ENCODE assay signal across 9 cellular contexts in the genomic region with DNA sequence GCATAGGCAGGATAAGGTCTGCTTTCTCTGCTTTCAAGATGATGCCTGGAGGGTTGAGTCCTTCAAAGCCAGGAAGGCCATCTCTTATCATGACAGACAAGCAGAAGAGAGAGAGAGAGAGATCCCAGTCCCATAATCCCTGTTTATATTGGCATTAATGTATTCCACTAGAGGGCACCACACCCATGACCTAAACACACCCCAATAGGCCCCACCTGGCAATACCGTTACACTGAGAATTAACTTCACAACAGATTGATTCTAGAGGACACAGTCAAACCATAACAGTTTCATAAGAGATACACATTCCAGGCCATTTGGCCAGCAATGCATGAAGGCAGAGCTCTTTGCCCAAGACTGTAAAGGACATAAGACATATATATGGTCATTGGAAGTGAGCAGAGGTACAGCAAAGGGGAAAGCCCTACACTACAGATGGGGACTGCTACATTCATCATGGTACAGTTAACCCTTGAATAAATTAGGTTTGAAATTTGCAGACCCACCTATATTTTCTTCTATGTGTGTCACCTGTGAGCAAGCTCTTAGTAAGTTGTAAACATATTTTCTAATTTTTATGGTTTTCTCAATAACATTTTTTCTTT.
DNase-seq lines count a peak whose midpoint lies in the region; ATAC-seq and TF ChIP-seq lines count a peak whose summit lies in the region.
"Had no signal": no experiment of that assay in that cellular context is flagged by ENCODE, and none has a peak within 500 bp of the region (broad histone marks: within the 10 kb centered on the region; RNA-seq: fewer than 3 reads in every experiment).

No MANE protein-coding gene starts in this region.

- TF ChIP-seq CTCF in SU-DHL-6 (IDR thresholded peaks at IDR 0.05; ENCODE audit: insufficient read depth, low read length, poor library complexity, severe bottlenecking): peak; percentile 60
- peak; percentile 10 for TF ChIP-seq CTCF in neural progenitor cell (IDR thresholded peaks at IDR 0.05)
- TF ChIP-seq CTCF in CD4-positive, alpha-beta T cell (IDR thresholded peaks at IDR 0.05): no peak
- no peak for TF ChIP-seq CTCF in CD8-positive, alpha-beta T cell (IDR thresholded peaks at IDR 0.05)
- peak in 4 of 9 donors; percentile 7 to 37 (median 24) for TF ChIP-seq CTCF in heart right ventricle (IDR thresholded peaks at IDR 0.05)

- no peaks in the 10 kb centered on the region for H3K36me3 Mint-ChIP-seq in neural progenitor cell
- no peaks in the 10 kb centered on the region for H3K36me3 Mint-ChIP-seq in CD4-positive, alpha-beta T cell (ENCODE audit: low read depth)
- no peaks in the 10 kb centered on the region for H3K36me3 Mint-ChIP-seq in CD8-positive, alpha-beta T cell

- peaks cover 11% of the 10 kb centered on the region; the same call in 1 of the 2 replicates for H3F3A ChIP-seq in SU-DHL-6 (ENCODE audit: insufficient read depth)
- no peaks in the 10 kb centered on the region for H3F3A ChIP-seq in neural progenitor cell (ENCODE audit: low read depth)

- H3K4me1 Mint-ChIP-seq in neural progenitor cell: no peaks in the 10 kb centered on the region
- H3K4me1 Mint-ChIP-seq in CD4-positive, alpha-beta T cell (ENCODE audit: low read depth): no peaks in the 10 kb centered on the region
- H3K4me1 Mint-ChIP-seq in CD8-positive, alpha-beta T cell (ENCODE audit: low read depth): no peaks in the 10 kb centered on the region

- WGBS in heart right ventricle, 2 donors: 31 to 43% methylated on average over 1 of the region's 1 CpG

- CTCF ChIA-PET in CD4-positive, alpha-beta T cell (lab: Charles Lee): no interaction called here
- CTCF ChIA-PET in CD8-positive, alpha-beta T cell (lab: Charles Lee): no interaction called here

- H3K79me2 ChIP-seq in SU-DHL-6 (ENCODE audit: insufficient read depth, low read length) (peaks cover 4% of the 10 kb centered on the region; the same call in 1 of the 2 replicates), neural progenitor cell (ENCODE audit: low read depth) (no peaks in the 10 kb centered on the region)

- no peaks in the 10 kb centered on the region for H3K9me2 ChIP-seq in SU-DHL-6 (replicated peaks; ENCODE audit: insufficient read depth, low read length)

- H3K27me3 ChIP-seq in SU-DHL-6 (ENCODE audit: low read length): no peaks in the 10 kb centered on the region
- H3K27me3 ChIP-seq in neural progenitor cell: no peaks in the 10 kb centered on the region
- no peaks in the 10 kb centered on the region for H3K27me3 ChIP-seq in CD4-positive, alpha-beta T cell (ENCODE audit: control insufficient read depth, insufficient read depth, low read length)
- H3K27me3 ChIP-seq in CD8-positive, alpha-beta T cell (ENCODE audit: insufficient read depth, low read length): no peaks in the 10 kb centered on the region
- peaks cover 0 to 27% (median 0%) of the 10 kb centered on the region in 7 donors for H3K27me3 ChIP-seq in heart right ventricle

- H3K4me1 ChIP-seq in neural progenitor cell: no peaks in the 10 kb centered on the region
- H3K4me1 ChIP-seq in CD8-positive, alpha-beta T cell (ENCODE audit: insufficient read depth, low read length): no peaks in the 10 kb centered on the region
- no peaks in the 10 kb centered on the region for H3K4me1 ChIP-seq in heart right ventricle

- no peaks in the 10 kb centered on the region for H3K36me3 ChIP-seq in SU-DHL-6 (ENCODE audit: low read length)
- H3K36me3 ChIP-seq in neural progenitor cell: no peaks in the 10 kb centered on the region
- no peaks in the 10 kb centered on the region for H3K36me3 ChIP-seq in CD8-positive, alpha-beta T cell (ENCODE audit: insufficient read depth, low read length)
- no peaks in the 10 kb centered on the region for H3K36me3 ChIP-seq in heart right ventricle

- ATAC-seq in HG02870 (IDR thresholded peaks at IDR 0.05; ENCODE audit: unreplicated experiment) (peak; percentile 88), heart right ventricle (no peak)
- ATAC-seq in CD4-positive, alpha-beta T cell (ENCODE audit: poor library complexity): no peak
- no peak for ATAC-seq in CD8-positive, alpha-beta T cell

- H3K9ac ChIP-seq in SU-DHL-6 (ENCODE audit: low read length) (no peak overlapping the region), neural progenitor cell (no peak overlapping the region)

- H3K9me3 ChIP-seq in SU-DHL-6 (ENCODE audit: insufficient read depth, low read length) (no peaks in the 10 kb centered on the region), neural progenitor cell (ENCODE audit: low read depth) (peaks cover 13% of the 10 kb centered on the region), heart right ventricle (no peaks in the 10 kb centered on the region)
- H3K9me3 ChIP-seq in CD4-positive, alpha-beta T cell (ENCODE audit: control insufficient read depth, low read length): no peaks in the 10 kb centered on the region
- no peaks in the 10 kb centered on the region for H3K9me3 ChIP-seq in CD8-positive, alpha-beta T cell (ENCODE audit: low read length)

- H3K27me3 Mint-ChIP-seq in neural progenitor cell (ENCODE audit: insufficient read depth, low read depth): peaks cover 5% of the 10 kb centered on the region
- peaks cover 10% of the 10 kb centered on the region for H3K27me3 Mint-ChIP-seq in CD4-positive, alpha-beta T cell
- H3K27me3 Mint-ChIP-seq in CD8-positive, alpha-beta T cell (ENCODE audit: low read depth): no peaks in the 10 kb centered on the region

- intact Hi-C loops in CD4-positive, alpha-beta T cell (cut with DNase I, micrococcal nuclease): no loop called here
- intact Hi-C loops in CD8-positive, alpha-beta T cell (cut with DNase I, micrococcal nuclease): no loop called here
- intact Hi-C loops in heart right ventricle (cut with DNase I): no loop called here

- H3K4me3 Mint-ChIP-seq in neural progenitor cell: no peak overlapping the region
- no peak overlapping the region for H3K4me3 Mint-ChIP-seq in CD4-positive, alpha-beta T cell
- H3K4me3 Mint-ChIP-seq in CD8-positive, alpha-beta T cell: no peak overlapping the region

- peak; percentile 45 for DNase-seq in DMS53 (lab: John Stamatoyannopoulos, UW)
- no peak for DNase-seq in DMS53 treated with DMSO at 0.1 percent for 48 hours (lab: John Stamatoyannopoulos, UW; ENCODE audit: unreplicated experiment)
- DNase-seq in neural progenitor cell (ENCODE audit: low spot score): no peak
- DNase-seq in CD4-positive, alpha-beta T cell: no peak
- DNase-seq in CD8-positive, alpha-beta T cell: no peak
- no peak for DNase-seq in heart right ventricle
- DNase-seq: activated CD4-positive, alpha-beta T cell treated with anti-CD3 and anti-CD28 coated beads, Interleukin-2, amount 50 U/mL, for 48 hours had no signal

- H3K27ac ChIP-seq in SU-DHL-6 (ENCODE audit: low read depth, low read length) (no peak overlapping the region), neural progenitor cell (no peak overlapping the region), heart right ventricle (no peak overlapping the region)
- H3K27ac ChIP-seq in CD4-positive, alpha-beta T cell (ENCODE audit: low read depth, low read length): no peak overlapping the region
- H3K27ac ChIP-seq in CD8-positive, alpha-beta T cell (ENCODE audit: low read depth, low read length): no peak overlapping the region

- peak overlapping the region; percentile 18 for H3K4me2 ChIP-seq in SU-DHL-6 (ENCODE audit: low read depth, low read length, poor library complexity, severe bottlenecking)
- no peak overlapping the region for H3K4me2 ChIP-seq in neural progenitor cell

- no peaks in the 10 kb centered on the region for H4K20me1 ChIP-seq in SU-DHL-6 (ENCODE audit: low read depth, low read length)
- H4K20me1 ChIP-seq in neural progenitor cell (ENCODE audit: low read depth): no peaks in the 10 kb centered on the region

- POLR2A ChIA-PET in CD4-positive, alpha-beta T cell (lab: Charles Lee): no interaction called here
- POLR2A ChIA-PET in CD8-positive, alpha-beta T cell (lab: Charles Lee): no interaction called here

- no peak overlapping the region for H3K27ac Mint-ChIP-seq in neural progenitor cell
- no peak overlapping the region for H3K27ac Mint-ChIP-seq in CD4-positive, alpha-beta T cell
- no peak overlapping the region for H3K27ac Mint-ChIP-seq in CD8-positive, alpha-beta T cell

- H2AFZ ChIP-seq in SU-DHL-6 (ENCODE audit: low read depth, low read length, severe bottlenecking): no peak overlapping the region
- H2AFZ ChIP-seq in neural progenitor cell (replicated peaks): no peak overlapping the region

- H3K4me3 ChIP-seq in SU-DHL-6 (ENCODE audit: insufficient read depth, low read length, poor library complexity, severe bottlenecking) (no peak overlapping the region), neural progenitor cell (no peak overlapping the region), heart right ventricle (no peak overlapping the region)
- H3K4me3 ChIP-seq in CD8-positive, alpha-beta T cell (ENCODE audit: low read depth, low read length): no peak overlapping the region

- no peaks in the 10 kb centered on the region for H3K9me3 Mint-ChIP-seq in neural progenitor cell
- no peaks in the 10 kb centered on the region for H3K9me3 Mint-ChIP-seq in CD4-positive, alpha-beta T cell
- H3K9me3 Mint-ChIP-seq in CD8-positive, alpha-beta T cell: no peaks in the 10 kb centered on the region

Comparison
In these comparisons a context has a peak if more than half of its experiments do, and no peak if none do; other contexts are left out.
1. CTCF ChIP-seq: peak in SU-DHL-6 (single experiment) and neural progenitor cell (single experiment); none in CD4-positive, alpha-beta T cell (single experiment) and CD8-positive, alpha-beta T cell (single experiment).